ENCODE assay signal across 8 cellular contexts in the genomic region with DNA sequence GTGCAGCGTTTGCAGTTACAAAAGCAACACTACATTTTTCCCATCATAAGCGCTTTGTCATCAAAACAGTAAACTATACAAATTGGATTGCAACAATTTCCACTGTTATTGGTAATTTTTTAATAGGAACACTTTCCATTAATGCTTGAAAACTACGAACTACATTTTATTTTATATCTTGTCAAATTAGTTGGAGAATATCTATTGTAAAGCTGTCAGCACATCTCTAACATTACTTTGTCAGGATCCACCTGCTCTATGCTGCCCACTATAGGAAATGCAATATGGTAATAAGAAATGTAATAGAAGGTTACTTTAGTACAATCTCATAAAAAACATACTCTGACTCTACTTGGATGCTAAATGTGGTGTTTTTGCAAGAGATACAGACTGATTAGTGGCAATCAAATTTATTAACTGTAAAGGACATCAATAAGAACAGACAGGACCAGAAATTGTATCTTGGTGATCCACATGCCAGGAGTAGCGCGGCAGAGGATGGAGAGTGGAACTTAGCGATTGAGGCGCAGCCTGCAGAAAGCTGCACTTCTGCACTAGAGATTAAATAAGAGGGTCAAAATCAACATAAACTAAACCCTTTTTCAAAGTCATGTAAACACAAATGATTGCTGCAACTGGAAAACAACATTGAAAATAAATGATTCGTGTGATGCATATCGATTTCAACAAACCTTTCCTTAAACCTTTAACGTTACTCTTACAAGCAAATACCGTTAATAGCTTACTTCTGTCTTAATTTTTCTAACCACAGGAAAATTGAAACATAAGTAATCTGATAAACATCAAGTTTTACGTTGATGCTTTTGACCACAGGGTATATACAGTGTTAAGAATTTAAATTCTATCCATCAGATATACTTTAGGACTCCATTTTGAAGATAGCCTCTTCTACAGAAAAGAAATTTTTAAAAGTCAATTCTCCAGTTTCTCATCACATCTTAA. TPM values are rescaled to one million over a fixed set of nuclear protein-coding genes. Genes with fewer than 3 reads are reported as not detected.
DNase-seq lines count a peak whose midpoint lies in the region; ATAC-seq, FAIRE-seq and TF ChIP-seq lines count a peak whose summit lies in the region.

No MANE protein-coding gene starts in this region.

- H3K79me2 ChIP-seq in OCI-LY3 (ENCODE audit: low read length): peaks cover 67% of the 10 kb centered on the region

- 0 out of 2 replicates have a peak, but pooled peaks cover 5% of the 10 kb centered on the region for H3K4me1 ChIP-seq in HUES6 (ENCODE audit: control insufficient read depth, insufficient read depth, low read length)
- H3K4me1 ChIP-seq in OCI-LY3 (ENCODE audit: low read length): peaks cover 8% of the 10 kb centered on the region
- peaks cover 0 to 21% of the 10 kb centered on the region in 2 donors for H3K4me1 ChIP-seq in kidney (ENCODE audit: control insufficient read depth in 1 of 2, insufficient read depth in 1 of 2, low read depth in 1 of 2, low read length in 2 of 2)

- ATAC-seq in stimulated activated naive B cell treated with anti-CD40 and anti-IgM and Interleukin-4, amounts not matched to agents 10 μg/mL and 1 μg/mL and 100 μg/mL, for 72 hours (replicated peaks): no peak
- ATAC-seq in HG03097 (IDR thresholded peaks at IDR 0.05; ENCODE audit: low FRiP score, unreplicated experiment): no peak

- H3K27me3 Mint-ChIP-seq in MCF 10A (ENCODE audit: insufficient read depth, unreplicated experiment): no peaks in the 10 kb centered on the region
- H3K27me3 Mint-ChIP-seq in stimulated activated naive B cell treated with anti-CD40 and anti-IgM and Interleukin-4, amounts not matched to agents 10 μg/mL and 1 μg/mL and 100 μg/mL, for 72 hours: no peaks in the 10 kb centered on the region

- CTCF ChIA-PET in MCF 10A (lab: Yijun Ruan, JAX): interaction anchor here (0.5 to 5.2 kb wide), 29 partner anchors 8 to 555 kb away, joined by 3 to 97 read pairs (median 3); no protein-coding TSS in a partner anchor

- H3K36me3 ChIP-seq in HUES6 (ENCODE audit: control insufficient read depth, insufficient read depth, low read length): no peaks in the 10 kb centered on the region
- no peaks in the 10 kb centered on the region for H3K36me3 ChIP-seq in OCI-LY3 (replicated peaks; ENCODE audit: low read depth, low read length)
- H3K36me3 ChIP-seq in kidney (ENCODE audit: control insufficient read depth in 1 of 2, insufficient read depth in 2 of 2, low read length in 2 of 2): no peaks in the 10 kb centered on the region

- TF ChIP-seq CTCF in OCI-LY3 (IDR thresholded peaks at IDR 0.05; ENCODE audit: low read depth, low read length) (peak; percentile 77), MCF 10A (IDR thresholded peaks at IDR 0.05; ENCODE audit: unreplicated experiment) (peak; percentile 54), kidney (IDR thresholded peaks at IDR 0.05; ENCODE audit: borderline replicate concordance, extremely low read depth, insufficient read depth) (peak; percentile 62)

- H3K9me3 Mint-ChIP-seq in MCF 10A (ENCODE audit: unreplicated experiment): no peaks in the 10 kb centered on the region
- no peaks in the 10 kb centered on the region for H3K9me3 Mint-ChIP-seq in stimulated activated naive B cell treated with anti-CD40 and anti-IgM and Interleukin-4, amounts not matched to agents 10 μg/mL and 1 μg/mL and 100 μg/mL, for 72 hours

- H3K4me3 ChIP-seq in HUES6 (ENCODE audit: low read depth, low read length): peak overlapping the region; percentile 97
- peak overlapping the region; percentile 94 for H3K4me3 ChIP-seq in OCI-LY3 (ENCODE audit: low read length)
- peak overlapping the region; percentile 90 to 98 for H3K4me3 ChIP-seq in kidney (ENCODE audit: low read length in 2 of 2)

- intact Hi-C loops in MCF 10A (cut with micrococcal nuclease) (loop anchor here (1.0 to 5.0 kb wide), 4 partner anchors 138 to 554 kb away; no protein-coding TSS in a partner anchor), kidney (cut with DNase I) (no loop called here)

- POLR2A ChIA-PET in MCF 10A (lab: Yijun Ruan, JAX): interaction anchor here (0.6 to 12.7 kb wide), 21 partner anchors 7 to 556 kb away, joined by 3 to 143 read pairs (median 6); partner anchors contain the start of genes ANO6 and SCAF11

- H3K27ac Mint-ChIP-seq in MCF 10A (ENCODE audit: low read depth, unreplicated experiment): peak overlapping the region; percentile 99
- H3K27ac Mint-ChIP-seq in stimulated activated naive B cell treated with anti-CD40 and anti-IgM and Interleukin-4, amounts not matched to agents 10 μg/mL and 1 μg/mL and 100 μg/mL, for 72 hours: peak overlapping the region; percentile 100

- peak overlapping the region; percentile 68 for H3K4me2 ChIP-seq in OCI-LY3 (ENCODE audit: low read length)

- peaks cover 9% of the 10 kb centered on the region for H3K36me3 Mint-ChIP-seq in MCF 10A (ENCODE audit: insufficient read depth, unreplicated experiment)
- H3K36me3 Mint-ChIP-seq in stimulated activated naive B cell treated with anti-CD40 and anti-IgM and Interleukin-4, amounts not matched to agents 10 μg/mL and 1 μg/mL and 100 μg/mL, for 72 hours: peaks cover 9 to 11% of the 10 kb centered on the region in 2 donors

- peaks cover 11% of the 10 kb centered on the region for H3K4me1 Mint-ChIP-seq in MCF 10A (ENCODE audit: insufficient read depth, unreplicated experiment)
- H3K4me1 Mint-ChIP-seq in stimulated activated naive B cell treated with anti-CD40 and anti-IgM and Interleukin-4, amounts not matched to agents 10 μg/mL and 1 μg/mL and 100 μg/mL, for 72 hours: peaks cover 7 to 24% of the 10 kb centered on the region in 2 donors

- H4K20me1 ChIP-seq in OCI-LY3 (ENCODE audit: insufficient read depth, low read length): 0 out of 2 replicates have a peak, but pooled peaks cover 8% of the 10 kb centered on the region

- H3K27me3 ChIP-seq in HUES6 (ENCODE audit: control insufficient read depth, insufficient read depth, low read length): no peaks in the 10 kb centered on the region
- H3K27me3 ChIP-seq in OCI-LY3 (ENCODE audit: low read depth, low read length): no peaks in the 10 kb centered on the region

- H2AFZ ChIP-seq in OCI-LY3 (ENCODE audit: low read depth, low read length): peak overlapping the region; percentile 91

- peak; percentile 84 for FAIRE-seq in kidney (lab: Jason Lieb, UNC)

- H3K9me3 ChIP-seq in HUES6 (ENCODE audit: control insufficient read depth, insufficient read depth, low read depth, low read length): no peaks in the 10 kb centered on the region
- H3K9me3 ChIP-seq in OCI-LY3 (ENCODE audit: insufficient read depth, low read length): no peaks in the 10 kb centered on the region
- no peaks in the 10 kb centered on the region for H3K9me3 ChIP-seq in kidney (ENCODE audit: control insufficient read depth in 1 of 2, low read length in 2 of 2)

- H3K9ac ChIP-seq in HUES6 (ENCODE audit: low read length) (peak overlapping the region; percentile 96), OCI-LY3 (ENCODE audit: low read length) (peak overlapping the region; percentile 98), kidney (ENCODE audit: low read length in 2 of 2) (peak overlapping the region; percentile 92 to 100)

- BruUV-seq in MCF 10A (replicated peaks; lab: Mats Ljungman, UMichigan): no TSS peak

- peak; percentile 76 for DNase-seq in NCI-H2107 treated with DMSO at 0.1 percent for 48 hours (lab: John Stamatoyannopoulos, UW; ENCODE audit: unreplicated experiment)
- no peak for DNase-seq in NCI-H2107 (lab: John Stamatoyannopoulos, UW)
- peak; percentile 63 for DNase-seq in MCF 10A (ENCODE audit: unreplicated experiment)
- no peak for DNase-seq in kidney
- DNase-seq in stimulated activated naive B cell treated with anti-CD40 and anti-IgM and Interleukin-4, amounts not matched to agents 10 μg/mL and 1 μg/mL and 100 μg/mL, for 72 hours: no peak

- peak overlapping the region; percentile 95; the same call in 1 of the 2 replicates for H3K27ac ChIP-seq in HUES6 (ENCODE audit: low read depth, low read length)
- peak overlapping the region; percentile 96 for H3K27ac ChIP-seq in OCI-LY3 (ENCODE audit: low read length)
- H3K27ac ChIP-seq in kidney (ENCODE audit: low read depth in 2 of 2, low read length in 2 of 2): peak overlapping the region; percentile 96 to 97

- H3K4me3 Mint-ChIP-seq in MCF 10A (ENCODE audit: unreplicated experiment): peak overlapping the region; percentile 81
- H3K4me3 Mint-ChIP-seq in stimulated activated naive B cell treated with anti-CD40 and anti-IgM and Interleukin-4, amounts not matched to agents 10 μg/mL and 1 μg/mL and 100 μg/mL, for 72 hours: peak overlapping the region; percentile 93 to 100

RNA-seq across cellular contexts. Expression of gene ARID2, which starts 3.6 kb away (rescaled TPM):
- 21.9 and 29.8 TPM in 2 replicates for total RNA-seq in MCF 10A (2022)
- total RNA-seq in kidney: 35.7 TPM
- polyA plus RNA-seq in kidney (ENCODE audit: insufficient read depth, low read depth, low replicate concordance): 4.4 TPM

Comparison
In these comparisons a context has a peak if more than half of its experiments do, and no peak if none do; other contexts are left out.
1. DNase-seq: peak in NCI-H2107 treated with DMSO at 0.1 percent for 48 hours (single experiment) and MCF 10A (single experiment); none in NCI-H2107 (single experiment), kidney (single experiment) and stimulated activated naive B cell treated with anti-CD40 and anti-IgM and Interleukin-4, amounts not matched to agents 10 μg/mL and 1 μg/mL and 100 μg/mL, for 72 hours (single experiment).
2. Peak in every context shown above with its lines, with median percentiles within 50 percentile points of each other: H3K27ac ChIP-seq, H3K4me3 ChIP-seq, H3K9ac ChIP-seq and CTCF ChIP-seq.